Comparison of ENCODE assay signal across 8 cellular contexts in the genomic region with DNA sequence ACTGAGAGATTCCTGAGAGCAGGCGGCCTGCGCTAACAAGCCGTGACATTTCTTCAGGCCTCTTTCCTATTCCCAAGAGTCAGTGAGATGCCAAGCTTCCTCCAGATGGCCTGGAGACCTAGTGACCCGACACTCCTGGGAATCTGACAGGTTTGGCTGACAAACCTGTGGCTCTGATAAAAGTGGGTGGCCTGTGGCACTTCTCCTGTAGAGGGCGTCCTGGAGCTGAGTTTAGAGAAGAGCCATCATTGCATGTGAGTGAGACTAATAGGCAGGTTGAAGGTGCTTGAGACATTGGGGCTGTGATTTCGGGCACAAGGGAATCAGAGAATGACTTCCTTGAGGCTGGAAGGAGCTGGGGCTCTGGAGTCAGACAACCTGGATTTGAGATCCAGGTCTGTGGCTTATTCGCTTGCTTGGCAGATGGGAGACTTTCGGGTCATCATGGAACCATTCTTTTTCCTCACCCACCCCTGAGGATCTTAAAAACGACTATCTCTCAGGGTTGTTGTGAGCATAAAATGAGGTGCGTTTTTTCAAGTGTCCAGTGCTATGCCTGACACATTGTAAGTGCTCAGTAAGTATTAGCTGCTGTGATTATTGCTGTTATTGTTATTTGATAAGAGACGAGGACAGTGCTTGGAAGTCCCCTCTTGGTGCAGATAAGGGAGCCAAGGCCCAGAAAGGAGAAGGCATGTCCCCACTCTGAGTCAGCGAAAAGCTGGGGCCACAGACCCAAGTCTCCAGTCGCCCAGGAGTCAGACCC.
DNase-seq lines count a peak whose midpoint lies in the region; ATAC-seq, FAIRE-seq and TF ChIP-seq lines count a peak whose summit lies in the region.

No MANE protein-coding gene starts in this region.

- no peak overlapping the region for H3K56ac ChIP-seq in H1 (replicated peaks; ENCODE audit: insufficient read length, low read depth, low read length)

- H3K23me2 ChIP-seq in H1 (ENCODE audit: low read depth, low read length), result no peaks in the 10 kb centered on the region; the same call in 1 of the 2 replicates

- TF ChIP-seq RAD21 in H1 (IDR thresholded peaks at IDR 0.05 in 1 of 2, conservative IDR thresholded peaks at IDR 0.05 in 1 of 2; ENCODE audit: low read depth in 2 of 2, low read length in 2 of 2), result peak; percentile 88 to 93

- H3K4ac ChIP-seq in H1 (replicated peaks; ENCODE audit: insufficient read length, low read depth, low read length), result no peak overlapping the region

- TF ChIP-seq EP300 in H1 (IDR thresholded peaks at IDR 0.05; ENCODE audit: borderline replicate concordance in 1 of 2, low read depth in 2 of 2, low read length in 2 of 2), result no peak

- H3K4me1 ChIP-seq in BE2C (no peaks in the 10 kb centered on the region), H1 (replicated peaks in 1 of 4; ENCODE audit: control insufficient read depth in 3 of 4, insufficient read depth in 4 of 4, low read length in 3 of 4) (peaks cover 0 to 3% (median 0%) of the 10 kb centered on the region in 4 experiments; a peak in 1 of 7 replicates)

- CTCF ChIA-PET in H1 (lab: Charles Lee; ENCODE audit: partially characterized antibody), result interaction anchor here (0.6 to 5.5 kb wide), 53 partner anchors 12 to 976 kb away, joined by 3 to 80 read pairs (median 4); a partner anchor contains a TSS

- ATAC-seq in GM21367 (IDR thresholded peaks at IDR 0.05; ENCODE audit: unreplicated experiment) (no peak), HG02588 (IDR thresholded peaks at IDR 0.05; ENCODE audit: unreplicated experiment) (no peak)

- no peak overlapping the region for H2BK20ac ChIP-seq in H1 (ENCODE audit: low read length)

- H2AK5ac ChIP-seq in H1 (ENCODE audit: low read depth, low read length), result no peak overlapping the region

- no peak overlapping the region for H3K9ac ChIP-seq in H1 (replicated peaks in 1 of 4; ENCODE audit: extremely low read depth in 1 of 4, low read depth in 3 of 4, low read length in 3 of 4)

- no peaks in the 10 kb centered on the region for H3K79me2 ChIP-seq in H1 (ENCODE audit: control insufficient read depth in 1 of 2, insufficient read depth in 2 of 2, low read length in 2 of 2)

- H3K14ac ChIP-seq in H1 (ENCODE audit: insufficient read length), result no peak overlapping the region

- H3K4me2 ChIP-seq in H1 (ENCODE audit: insufficient read depth in 1 of 2, low read depth in 2 of 2, low read length in 2 of 2), result no peak overlapping the region

- no peak overlapping the region for H2BK5ac ChIP-seq in H1 (ENCODE audit: low read depth, low read length)

- no peak overlapping the region for H2BK12ac ChIP-seq in H1 (ENCODE audit: low read depth, low read length)

- H4K8ac ChIP-seq in H1 (ENCODE audit: extremely low read depth, insufficient read depth, low read length), result no peak overlapping the region; the same call in 1 of the 2 replicates

- no peak overlapping the region for H2BK120ac ChIP-seq in H1 (replicated peaks; ENCODE audit: low read depth, low read length)

- H3K79me1 ChIP-seq in H1 (ENCODE audit: low read depth, low read length), result no peaks in the 10 kb centered on the region

- H3K36me3 ChIP-seq in BE2C, result no peaks in the 10 kb centered on the region
- H3K36me3 ChIP-seq in H1 (ENCODE audit: control insufficient read depth in 2 of 4, insufficient read depth in 4 of 4, low read length in 3 of 4), result no peaks in the 10 kb centered on the region

- POLR2A ChIA-PET in H1 (lab: Charles Lee; ENCODE audit: partially characterized antibody), result interaction anchor here (1.2 kb wide), 1 partner anchor 9 kb away, joined by 4 read pairs; no protein-coding TSS in a partner anchor

- H3K27me3 ChIP-seq in BE2C (no peaks in the 10 kb centered on the region), H1 (replicated peaks in 1 of 4; ENCODE audit: control insufficient read depth in 3 of 4, extremely low read depth in 1 of 4, insufficient read depth in 3 of 4, low read length in 3 of 4) (no peaks in the 10 kb centered on the region)

- no peak overlapping the region for H2BK15ac ChIP-seq in H1 (ENCODE audit: low read length)

- WGBS in H1 (ENCODE audit: extremely low coverage in 1 of 2, insufficient coverage in 1 of 2, insufficient read length in 1 of 2, insufficient replicate concordance in 2 of 2, low coverage in 1 of 2, low lambda C conversion rate in 2 of 2, missing lambda C conversion rate in 1 of 2), 2 experiments, result 56% methylated on average over 13 of the region's 13 CpGs; no CpG with 5 or more reads in 1 of the 2 experiments

- peak; percentile 69 for TF ChIP-seq CTCF in BE2C (IDR thresholded peaks at IDR 0.05; ENCODE audit: low read depth, low read length)
- peak; percentile 78 for TF ChIP-seq CTCF in GM12874 (IDR thresholded peaks at IDR 0.05; ENCODE audit: insufficient read depth, low read depth, low read length)
- TF ChIP-seq CTCF in H1 (IDR thresholded peaks at IDR 0.05; ENCODE audit: control extremely low read depth in 1 of 3, insufficient read depth in 1 of 3, low read depth in 1 of 3, low read length in 3 of 3), result peak; percentile 75 to 98 (median 93)

- no peak overlapping the region for H4K91ac ChIP-seq in H1 (replicated peaks; ENCODE audit: insufficient read length, low read length)

- no peak overlapping the region for H3K18ac ChIP-seq in H1 (ENCODE audit: extremely low read depth, low read length)

- no peak overlapping the region for H3K27ac ChIP-seq in H1 (ENCODE audit: low read depth, low read length)

- FAIRE-seq in H1 (lab: Jason Lieb, UNC), result peak; percentile 97

- DNase-seq in BE2C, result peak; percentile 54
- DNase-seq in NCI-H82 (lab: John Stamatoyannopoulos, UW), result peak; percentile 61
- DNase-seq in H1 (ENCODE audit: low read depth in 1 of 2, low spot score in 2 of 2), result peak; percentile 68 to 94
- peak; percentile 49 for DNase-seq in retina
- DNase-seq in activated gamma-delta T cell (lab: John Stamatoyannopoulos, UW), result no peak

- TF ChIP-seq POLR2A in H1 (IDR thresholded peaks at IDR 0.05; ENCODE audit: control extremely low read depth in 1 of 2, low read depth in 2 of 2, low read length in 2 of 2), result no peak

- H2AFZ ChIP-seq in H1 (ENCODE audit: low read length), result peak overlapping the region; percentile 37; the same call in 1 of the 2 replicates

- no peaks in the 10 kb centered on the region for H3K9me3 ChIP-seq in BE2C
- H3K9me3 ChIP-seq in H1 (ENCODE audit: insufficient read depth in 2 of 2, low read depth in 1 of 2, low read length in 1 of 2), result no peaks in the 10 kb centered on the region

- no peak overlapping the region for H4K5ac ChIP-seq in H1 (ENCODE audit: insufficient read length, low read depth, low read length)

- H3K23ac ChIP-seq in H1 (ENCODE audit: insufficient read length), result no peak overlapping the region

- no peaks in the 10 kb centered on the region for H4K20me1 ChIP-seq in H1 (replicated peaks in 1 of 2; ENCODE audit: control insufficient read depth in 1 of 2, insufficient read depth in 2 of 2, low read length in 2 of 2)

- H3K4me3 ChIP-seq in BE2C (ENCODE audit: low read depth, low read length) (no peak overlapping the region), H1 (ENCODE audit: extremely low read depth in 1 of 4, insufficient read depth in 2 of 4, low read depth in 3 of 4, low read length in 4 of 4) (no peak overlapping the region)

TF ChIP-seq in H1, 55 proteins besides CTCF, POLR2A, EP300 and RAD21 (continues in another document):
- TF ChIP-seq YY1 (IDR thresholded peaks at IDR 0.05; ENCODE audit: low read depth, low read length) (peak; percentile 68), MAFK (IDR thresholded peaks at IDR 0.05; ENCODE audit: low read depth, low read length) (0 out of 2 replicates have a peak, but pooled peaks have one; percentile 2), GTF2F1 (IDR thresholded peaks at IDR 0.05; ENCODE audit: borderline replicate concordance, low read depth, low read length) (no peak), SIN3A (conservative IDR thresholded peaks at IDR 0.05 in 1 of 2, IDR thresholded peaks at IDR 0.05 in 1 of 2; ENCODE audit: low read depth in 1 of 2, low read length in 2 of 2) (peak; percentile 26 to 76; a peak in 2 of 4 replicates)
- TF ChIP-seq, protein P1, sequence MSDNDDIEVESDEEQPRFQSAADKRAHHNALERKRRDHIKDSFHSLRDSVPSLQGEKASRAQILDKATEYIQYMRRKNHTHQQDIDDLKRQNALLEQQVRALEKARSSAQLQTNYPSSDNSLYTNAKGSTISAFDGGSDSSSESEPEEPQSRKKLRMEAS (IDR thresholded peaks at IDR 0.05), result peak; percentile 60
